27 cellular contexts compared by ENCODE assay signal in genomic region chr13:30019648-30020626, GRCh38.
DNase-seq lines count a peak whose midpoint lies in the region; FAIRE-seq and TF ChIP-seq lines count a peak whose summit lies in the region.
"Had no signal": no experiment of that assay in that cellular context is flagged by ENCODE, and none has a peak within 500 bp of the region (broad histone marks: within the 10 kb centered on the region; RNA-seq: fewer than 3 reads in every experiment).

No MANE protein-coding gene starts in this region.

- H3K4me3 Mint-ChIP-seq in MCF 10A (ENCODE audit: unreplicated experiment) = no peak overlapping the region
- H3K4me3 Mint-ChIP-seq: activated naive CD8-positive, alpha-beta T cell treated with anti-CD3 and anti-CD28 coated beads for 36 hours; CD8-positive, alpha-beta T cell; stimulated activated naive CD8-positive, alpha-beta T cell treated with anti-CD3 and anti-CD28 coated beads, Interleukin-15, Interleukin-2, amounts not matched to agents 100 ng/mL and 50 ng/mL, for 24 hours had no signal

- intact Hi-C loops in mammary epithelial cell (cut with micrococcal nuclease) (no loop called here), MCF 10A (cut with micrococcal nuclease) (no loop called here)

- WGBS in mammary epithelial cell (ENCODE audit: low coverage, missing lambda C conversion rate) = 19% methylated on average over 11 of the region's 15 CpGs
- 62% methylated on average over 15 of the region's 15 CpGs; no CpG with 5 or more reads in 1 of the 2 experiments for WGBS in H1 (ENCODE audit: extremely low coverage in 1 of 2, insufficient coverage in 1 of 2, insufficient read length in 1 of 2, insufficient replicate concordance in 2 of 2, low coverage in 1 of 2, low lambda C conversion rate in 2 of 2, missing lambda C conversion rate in 1 of 2), 2 experiments
- WGBS in smooth muscle cell (ENCODE audit: low lambda C conversion rate) = 65% methylated on average over 15 of the region's 15 CpGs

- peak overlapping the region; percentile 47; the same call in 1 of the 2 replicates for H2BK5ac ChIP-seq in H1 (ENCODE audit: low read depth, low read length)

- no peaks in the 10 kb centered on the region for H3F3A ChIP-seq in smooth muscle cell (ENCODE audit: low read depth)

- H2BK12ac ChIP-seq in H1 (ENCODE audit: low read depth, low read length) = peak overlapping the region; percentile 78; the same call in 1 of the 2 replicates

- H3K79me1 ChIP-seq in H1 (ENCODE audit: low read depth, low read length) = no peaks in the 10 kb centered on the region

- H3K27ac Mint-ChIP-seq in MCF 10A (ENCODE audit: low read depth, unreplicated experiment) = no peak overlapping the region
- H3K27ac Mint-ChIP-seq: activated naive CD8-positive, alpha-beta T cell treated with anti-CD3 and anti-CD28 coated beads for 36 hours; activated T-helper 2 cell treated with anti-CD3 and anti-CD28 coated beads, Interferon-gamma antibody, Interleukin-2, Interleukin-4, amounts not matched to agents 10 μg/mL and 5 μg/mL and 100 μg/mL, durations not matched to agents 14 hours and 24 hours and 36 hours; CD8-positive, alpha-beta T cell; stimulated activated naive CD8-positive, alpha-beta T cell treated with anti-CD3 and anti-CD28 coated beads, Interleukin-15, Interleukin-2, amounts not matched to agents 100 ng/mL and 50 ng/mL, for 24 hours had no signal

- H2BK15ac ChIP-seq in H1 (ENCODE audit: low read length) = peak overlapping the region; percentile 76; the same call in 1 of the 2 replicates

- no peak for TF ChIP-seq POLR2A in H1 (IDR thresholded peaks at IDR 0.05; ENCODE audit: control extremely low read depth in 1 of 2, low read depth in 2 of 2, low read length in 2 of 2)

- dilution Hi-C loops in mammary epithelial cell (cut with HindIII; ENCODE audit: low sequenced_read_pairs) = no loop called here

- H3K4ac ChIP-seq in H1 (replicated peaks; ENCODE audit: insufficient read length, low read depth, low read length) = no peak overlapping the region

- DNase-seq in mammary epithelial cell (no peak), MCF 10A (ENCODE audit: unreplicated experiment) (no peak), H1 (ENCODE audit: low read depth in 1 of 2, low spot score in 2 of 2) (no peak), mesenteric fat pad (ENCODE audit: low spot score) (peak; percentile 8), smooth muscle cell (lab: John Stamatoyannopoulos, UW; ENCODE audit: unreplicated experiment) (no peak), NCI-H1417 (lab: John Stamatoyannopoulos, UW) (no peak), DMS79 (lab: John Stamatoyannopoulos, UW) (no peak)
- DNase-seq in activated CD4-positive, alpha-beta T cell treated with anti-CD3 and anti-CD28 coated beads for 4 hours = no peak
- DNase-seq: 8988T; activated CD8-positive, alpha-beta memory T cell treated with anti-CD3 and anti-CD28 coated beads, Interleukin-2, amount 50 U/mL, for 48 hours; activated naive CD8-positive, alpha-beta T cell treated with anti-CD3 and anti-CD28 coated beads for 36 hours; AML-193; CD8-positive, alpha-beta T cell; effector memory CD4-positive, alpha-beta T cell; esophagus squamous epithelium; GF-D8; left colon; mucosa of descending colon; NCI-H510A treated with DMSO at 0.1 percent for 48 hours; NK-92 treated with Interleukin-12 subunit alpha and Interleukin-12 subunit beta, amount 100 ng/mL, for 24 hours; stimulated activated CD4-positive, alpha-beta T cell treated with anti-CD3 and anti-CD28 coated beads, Interleukin-12 subunit alpha, Interleukin-12 subunit beta, amount 100 ng/mL, for 4 hours; stimulated activated CD4-positive, alpha-beta T cell treated with anti-CD3 and anti-CD28 coated beads, Interleukin-4, amount 100 ng/mL, for 4 hours; tibial artery had no signal

- H3K27me3 Mint-ChIP-seq in MCF 10A (ENCODE audit: insufficient read depth, unreplicated experiment) = no peaks in the 10 kb centered on the region
- H3K27me3 Mint-ChIP-seq: activated naive CD8-positive, alpha-beta T cell treated with anti-CD3 and anti-CD28 coated beads for 36 hours; stimulated activated naive CD8-positive, alpha-beta T cell treated with anti-CD3 and anti-CD28 coated beads, Interleukin-15, Interleukin-2, amounts not matched to agents 100 ng/mL and 50 ng/mL, for 24 hours had no signal

- H4K8ac ChIP-seq in H1 (ENCODE audit: extremely low read depth, insufficient read depth, low read length) = no peak overlapping the region

- H3K27ac ChIP-seq in mammary epithelial cell (ENCODE audit: insufficient read depth, low read depth, low read length) = no peak overlapping the region
- no peak overlapping the region for H3K27ac ChIP-seq in H1 (ENCODE audit: low read depth, low read length)
- H3K27ac ChIP-seq in smooth muscle cell (ENCODE audit: low read depth) = peak overlapping the region; percentile 71
- H3K27ac ChIP-seq: esophagus squamous epithelium, neutrophil, tibial artery had no signal

- H3K23me2 ChIP-seq in H1 (ENCODE audit: low read depth, low read length) = no peaks in the 10 kb centered on the region; the same call in 1 of the 2 replicates

- H3K4me3 ChIP-seq in mammary epithelial cell (replicated peaks in 1 of 3; ENCODE audit: insufficient read depth in 1 of 3, low read depth in 2 of 3, low read length in 3 of 3) = no peak overlapping the region
- peak overlapping the region in 1 of 4 experiments; percentile 15; a peak in 1 of 8 replicates for H3K4me3 ChIP-seq in H1 (ENCODE audit: extremely low read depth in 1 of 4, insufficient read depth in 2 of 4, low read depth in 3 of 4, low read length in 4 of 4)
- H3K4me3 ChIP-seq in smooth muscle cell = no peak overlapping the region
- H3K4me3 ChIP-seq: esophagus squamous epithelium, mucosa of descending colon, tibial artery had no signal

- H3K79me2 ChIP-seq in mammary epithelial cell (ENCODE audit: insufficient read depth, low read length) (no peaks in the 10 kb centered on the region), H1 (ENCODE audit: control insufficient read depth in 1 of 2, insufficient read depth in 2 of 2, low read length in 2 of 2) (no peaks in the 10 kb centered on the region), smooth muscle cell (ENCODE audit: low read depth) (no peaks in the 10 kb centered on the region)

- H3K36me3 Mint-ChIP-seq in MCF 10A (ENCODE audit: insufficient read depth, unreplicated experiment) = no peaks in the 10 kb centered on the region
- H3K36me3 Mint-ChIP-seq: activated naive CD8-positive, alpha-beta T cell treated with anti-CD3 and anti-CD28 coated beads for 36 hours; CD8-positive, alpha-beta T cell had no signal

- H2AFZ ChIP-seq in mammary epithelial cell (ENCODE audit: low read depth, low read length) = peak overlapping the region; percentile 59
- H2AFZ ChIP-seq in H1 (ENCODE audit: low read length) = no peak overlapping the region; the same call in 1 of the 2 replicates
- no peak overlapping the region for H2AFZ ChIP-seq in smooth muscle cell (ENCODE audit: low read depth)

- no peak for TF ChIP-seq CTCF in mammary epithelial cell (conservative IDR thresholded peaks at IDR 0.05 in 1 of 2, IDR thresholded peaks at IDR 0.05 in 1 of 2; ENCODE audit: extremely low read depth in 1 of 2, insufficient read depth in 1 of 2, low read depth in 1 of 2, low read length in 2 of 2)
- no peak for TF ChIP-seq CTCF in MCF 10A (IDR thresholded peaks at IDR 0.05; ENCODE audit: unreplicated experiment)
- no peak for TF ChIP-seq CTCF in H1 (IDR thresholded peaks at IDR 0.05; ENCODE audit: control extremely low read depth in 1 of 3, insufficient read depth in 1 of 3, low read depth in 1 of 3, low read length in 3 of 3)
- TF ChIP-seq CTCF in smooth muscle cell (IDR thresholded peaks at IDR 0.05; ENCODE audit: borderline replicate concordance, insufficient read depth, poor library complexity, severe bottlenecking) = no peak

- H3K27me3 ChIP-seq in mammary epithelial cell (ENCODE audit: insufficient read depth, low read length) = peaks cover 2% of the 10 kb centered on the region
- H3K27me3 ChIP-seq in H1 (replicated peaks in 1 of 4; ENCODE audit: control insufficient read depth in 3 of 4, extremely low read depth in 1 of 4, insufficient read depth in 3 of 4, low read length in 3 of 4) = no peaks in the 10 kb centered on the region
- H3K27me3 ChIP-seq in smooth muscle cell (ENCODE audit: low read depth) = no peaks in the 10 kb centered on the region
- H3K27me3 ChIP-seq: neutrophil, tibial artery had no signal

- H3K9me3 ChIP-seq in mammary epithelial cell (replicated peaks; ENCODE audit: insufficient read depth, low read length) (no peaks in the 10 kb centered on the region), H1 (ENCODE audit: insufficient read depth in 2 of 2, low read depth in 1 of 2, low read length in 1 of 2) (no peaks in the 10 kb centered on the region), smooth muscle cell (replicated peaks; ENCODE audit: low read depth) (no peaks in the 10 kb centered on the region)
- H3K9me3 ChIP-seq: esophagus squamous epithelium, mucosa of descending colon, neutrophil, tibial artery had no signal

- H2BK20ac ChIP-seq in H1 (ENCODE audit: low read length) = peak overlapping the region; percentile 84; the same call in 1 of the 2 replicates

- no peak overlapping the region for H2AK5ac ChIP-seq in H1 (ENCODE audit: low read depth, low read length)

- H3K18ac ChIP-seq in H1 (ENCODE audit: extremely low read depth, low read length) = peak overlapping the region; percentile 53; the same call in 1 of the 2 replicates

- H3K56ac ChIP-seq in H1 (replicated peaks; ENCODE audit: insufficient read length, low read depth, low read length) = no peak overlapping the region

- FAIRE-seq in H1 (lab: Jason Lieb, UNC) = peak; percentile 28
- FAIRE-seq: RCC 7860 had no signal

- H4K20me1 ChIP-seq in mammary epithelial cell (ENCODE audit: insufficient read depth, low read length) = no peaks in the 10 kb centered on the region
- no peaks in the 10 kb centered on the region for H4K20me1 ChIP-seq in H1 (replicated peaks in 1 of 2; ENCODE audit: control insufficient read depth in 1 of 2, insufficient read depth in 2 of 2, low read length in 2 of 2)
- no peaks in the 10 kb centered on the region for H4K20me1 ChIP-seq in smooth muscle cell (ENCODE audit: low read depth)

- H3K9ac ChIP-seq in mammary epithelial cell (ENCODE audit: insufficient read depth, low read length) = no peak overlapping the region
- H3K9ac ChIP-seq in H1 (replicated peaks in 1 of 4; ENCODE audit: extremely low read depth in 1 of 4, low read depth in 3 of 4, low read length in 3 of 4) = no peak overlapping the region
- no peak overlapping the region for H3K9ac ChIP-seq in smooth muscle cell (ENCODE audit: low read depth)

- H3K9me3 Mint-ChIP-seq in MCF 10A (ENCODE audit: unreplicated experiment) = no peaks in the 10 kb centered on the region
- H3K9me3 Mint-ChIP-seq: activated naive CD8-positive, alpha-beta T cell treated with anti-CD3 and anti-CD28 coated beads for 36 hours; activated T-helper 2 cell treated with anti-CD3 and anti-CD28 coated beads, Interferon-gamma antibody, Interleukin-2, Interleukin-4, amounts not matched to agents 10 μg/mL and 5 μg/mL and 100 μg/mL, durations not matched to agents 14 hours and 24 hours and 36 hours; CD8-positive, alpha-beta T cell; stimulated activated naive CD8-positive, alpha-beta T cell treated with anti-CD3 and anti-CD28 coated beads, Interleukin-15, Interleukin-2, amounts not matched to agents 100 ng/mL and 50 ng/mL, for 24 hours had no signal

- H3K36me3 ChIP-seq in mammary epithelial cell (ENCODE audit: insufficient read depth, low read length) (no peaks in the 10 kb centered on the region), H1 (ENCODE audit: control insufficient read depth in 2 of 4, insufficient read depth in 4 of 4, low read length in 3 of 4) (no peaks in the 10 kb centered on the region), smooth muscle cell (ENCODE audit: low read depth) (no peaks in the 10 kb centered on the region)
- H3K36me3 ChIP-seq: esophagus squamous epithelium, neutrophil, tibial artery had no signal

- no peak overlapping the region for H4K91ac ChIP-seq in H1 (replicated peaks; ENCODE audit: insufficient read length, low read length)

- no peak for TF ChIP-seq EP300 in H1 (IDR thresholded peaks at IDR 0.05; ENCODE audit: borderline replicate concordance in 1 of 2, low read depth in 2 of 2, low read length in 2 of 2)

- H3K4me2 ChIP-seq in mammary epithelial cell (ENCODE audit: insufficient read depth, low read depth, low read length) = no peak overlapping the region
- H3K4me2 ChIP-seq in H1 (ENCODE audit: insufficient read depth in 1 of 2, low read depth in 2 of 2, low read length in 2 of 2) = 0 out of 4 replicates have a peak overlapping the region, but pooled peaks of 1 of the 2 experiments have one; percentile 5
- H3K4me2 ChIP-seq in smooth muscle cell = peak overlapping the region; percentile 31

- H4K5ac ChIP-seq in H1 (ENCODE audit: insufficient read length, low read depth, low read length) = no peak overlapping the region

- no peak overlapping the region for H3K23ac ChIP-seq in H1 (ENCODE audit: insufficient read length)

- CTCF ChIA-PET in mammary epithelial cell (lab: Charles Lee; ENCODE audit: low non-redundant PET) = no interaction called here
- CTCF ChIA-PET in MCF 10A (lab: Yijun Ruan, JAX) = interaction anchor here (0.7 kb wide), 1 partner anchor 24 kb away, joined by 3 read pairs; no protein-coding TSS in a partner anchor
- CTCF ChIA-PET in H1 (lab: Charles Lee; ENCODE audit: partially characterized antibody) = interaction anchor here (0.7 to 1.6 kb wide), 2 partner anchors 19 to 91 kb away, joined by 3 to 4 read pairs; no protein-coding TSS in a partner anchor

- no peak overlapping the region for H3K14ac ChIP-seq in H1 (ENCODE audit: insufficient read length)

- H3K4me1 ChIP-seq in mammary epithelial cell (ENCODE audit: insufficient read depth, low read length) (peaks cover 5% of the 10 kb centered on the region), H1 (replicated peaks in 1 of 4; ENCODE audit: control insufficient read depth in 3 of 4, insufficient read depth in 4 of 4, low read length in 3 of 4) (peaks cover 4 to 23% (median 7%) of the 10 kb centered on the region in 4 experiments; a peak in 5 of 7 replicates), smooth muscle cell (ENCODE audit: low read depth) (peaks cover 20% of the 10 kb centered on the region)
- H3K4me1 ChIP-seq: esophagus squamous epithelium, tibial artery had no signal

- in situ Hi-C loops in mammary epithelial cell (cut with MboI; ENCODE audit: low sequenced_read_pairs in 2 of 2) = no loop called here

- TF ChIP-seq RAD21 in H1 (IDR thresholded peaks at IDR 0.05 in 1 of 2, conservative IDR thresholded peaks at IDR 0.05 in 1 of 2; ENCODE audit: low read depth in 2 of 2, low read length in 2 of 2) = no peak

- no TSS peak for BruUV-seq in mammary epithelial cell (replicated peaks; lab: Mats Ljungman, UMichigan)
- no TSS peak for BruUV-seq in MCF 10A (replicated peaks; lab: Mats Ljungman, UMichigan)

- POLR2A ChIA-PET in MCF 10A (lab: Yijun Ruan, JAX) (interaction anchor here (0.7 to 1.1 kb wide), 2 partner anchors 8 to 227 kb away, joined by 3 to 4 read pairs; no protein-coding TSS in a partner anchor), H1 (lab: Charles Lee; ENCODE audit: partially characterized antibody) (no interaction called here)

- H3K4me1 Mint-ChIP-seq in MCF 10A (ENCODE audit: insufficient read depth, unreplicated experiment) = peaks cover 8% of the 10 kb centered on the region

- peak overlapping the region; percentile 30 for H2BK120ac ChIP-seq in H1 (replicated peaks; ENCODE audit: low read depth, low read length)
